Comparison of ENCODE assay signal across 9 cellular contexts in the genomic region with DNA sequence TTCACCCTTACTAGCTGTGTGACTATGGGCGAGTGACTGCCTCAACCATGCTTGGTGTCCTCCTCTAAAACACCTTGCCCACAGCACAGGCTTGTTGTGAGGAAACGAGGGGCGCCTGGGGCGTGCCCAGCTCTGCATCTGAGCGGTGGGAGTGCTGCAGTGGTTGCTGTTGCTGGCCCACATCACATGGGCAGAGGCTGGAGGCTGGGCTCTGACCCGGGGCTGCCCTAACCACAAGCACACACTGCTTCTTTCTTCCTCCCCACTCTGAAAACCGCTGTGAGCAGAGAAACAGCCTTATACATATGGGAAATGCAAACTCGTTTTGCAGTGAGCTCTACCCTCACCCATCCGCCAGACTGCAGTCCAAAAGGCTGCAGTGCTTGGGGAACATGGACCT.
DNase-seq lines count a peak whose midpoint lies in the region; ATAC-seq and TF ChIP-seq lines count a peak whose summit lies in the region.
"Had no signal": no experiment of that assay in that cellular context is flagged by ENCODE, and none has a peak within 500 bp of the region (broad histone marks: within the 10 kb centered on the region; RNA-seq: fewer than 3 reads in every experiment).

No MANE protein-coding gene starts in this region.

- H3K4me3 ChIP-seq in breast epithelium, result no peak overlapping the region

- no peaks in the 10 kb centered on the region for H3K4me1 ChIP-seq in breast epithelium

- H3K27ac ChIP-seq in breast epithelium, result no peak overlapping the region
- H3K27ac ChIP-seq: WERI-Rb-1 had no signal

- no peaks in the 10 kb centered on the region for H3K27me3 ChIP-seq in breast epithelium

- TF ChIP-seq POLR2A in breast epithelium (IDR thresholded peaks at IDR 0.05), result no peak

- H3K36me3 ChIP-seq in breast epithelium, result no peaks in the 10 kb centered on the region

- H3K9me3 ChIP-seq in breast epithelium, result no peaks in the 10 kb centered on the region

- peak; percentile 45 for DNase-seq in GM19238 (ENCODE audit: insufficient read length, low spot score)
- DNase-seq in activated T-cell treated with anti-CD3 and anti-CD28 coated beads for 48 hours (ENCODE audit: low read depth), result peak; percentile 7
- DNase-seq in stimulated activated CD8-positive, alpha-beta memory T cell treated with anti-CD3 and anti-CD28 coated beads, Interleukin-15, amount 100 ng/mL, for 4 hours (ENCODE audit: low read depth in 2 of 2), result peak; percentile 8 to 22
- DNase-seq in breast epithelium (ENCODE audit: low spot score in 2 of 2), result no peak
- DNase-seq in NCI-H2081 treated with DMSO at 0.1 percent for 48 hours (lab: John Stamatoyannopoulos, UW), result no peak
- DNase-seq: NCI-H446 treated with DMSO at 0.1 percent for 48 hours, WERI-Rb-1 had no signal

- TF ChIP-seq CTCF in breast epithelium (IDR thresholded peaks at IDR 0.05), result no peak

- intact Hi-C loops in breast epithelium (cut with DNase I; ENCODE audit: low total_unique reads), result no loop called here

- peak; percentile 50 for ATAC-seq in HG03378 (IDR thresholded peaks at IDR 0.05; ENCODE audit: unreplicated experiment)
- no peak for ATAC-seq in HG02970 (IDR thresholded peaks at IDR 0.05; ENCODE audit: low FRiP score, unreplicated experiment)

Comparison
In these comparisons a context has a peak if more than half of its experiments do, and no peak if none do; other contexts are left out.
1. DNase-seq: peak in GM19238 (single experiment), activated T-cell treated with anti-CD3 and anti-CD28 coated beads for 48 hours (single experiment) and stimulated activated CD8-positive, alpha-beta memory T cell treated with anti-CD3 and anti-CD28 coated beads, Interleukin-15, amount 100 ng/mL, for 4 hours (2 of 2); none in breast epithelium (0 of 2) and NCI-H2081 treated with DMSO at 0.1 percent for 48 hours (single experiment).